ENCODE assay signal across 19 cellular contexts in the genomic region with DNA sequence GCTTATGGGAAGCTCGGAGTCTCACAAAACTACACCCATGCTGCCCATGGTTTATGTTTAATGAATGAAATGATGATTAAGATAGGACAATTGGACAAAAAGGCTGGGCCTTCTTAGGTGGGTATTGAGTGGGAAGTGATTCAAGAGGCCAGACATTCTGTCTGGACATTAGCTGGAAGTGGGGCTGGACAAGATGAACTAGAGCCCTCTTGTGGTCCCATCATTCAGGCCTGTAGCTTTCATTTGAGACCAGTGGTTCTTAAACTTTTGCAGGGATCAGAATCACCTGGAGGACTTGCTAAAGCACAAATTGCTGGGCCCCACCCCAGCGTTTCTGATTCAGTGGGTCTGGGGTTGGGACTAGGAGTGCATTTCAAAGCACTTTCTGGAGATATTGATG.
DNase-seq lines count a peak whose midpoint lies in the region; ATAC-seq, FAIRE-seq and TF ChIP-seq lines count a peak whose summit lies in the region.
"Had no signal": no experiment of that assay in that cellular context is flagged by ENCODE, and none has a peak within 500 bp of the region (broad histone marks: within the 10 kb centered on the region; RNA-seq: fewer than 3 reads in every experiment).

No MANE protein-coding gene starts in this region.

- H3K27me3 ChIP-seq in Loucy (ENCODE audit: insufficient read depth, low read length, poor library complexity, severe bottlenecking) (no peaks in the 10 kb centered on the region), bronchial epithelial cell (ENCODE audit: control insufficient read depth, insufficient read depth, low read length) (no peaks in the 10 kb centered on the region)
- H3K27me3 ChIP-seq: breast epithelium, ovary had no signal

- TF ChIP-seq CTCF in D721Med (IDR thresholded peaks at IDR 0.05; ENCODE audit: insufficient read depth, missing control alignments) (peak; percentile 39), Loucy (conservative IDR thresholded peaks at IDR 0.05; ENCODE audit: low read length) (peak; percentile 32), bronchial epithelial cell (IDR thresholded peaks at IDR 0.05; ENCODE audit: insufficient read depth, low read length, severe bottlenecking) (no peak)

- no peaks in the 10 kb centered on the region for H4K20me1 ChIP-seq in Loucy (ENCODE audit: insufficient read depth, low read length, poor library complexity, severe bottlenecking)

- H3K36me3 ChIP-seq in Loucy (ENCODE audit: insufficient read depth, low read length) (no peaks in the 10 kb centered on the region), bronchial epithelial cell (ENCODE audit: control insufficient read depth, insufficient read depth, low read length) (no peaks in the 10 kb centered on the region)
- H3K36me3 ChIP-seq: breast epithelium, ovary had no signal

- no peak for FAIRE-seq in D721Med (lab: Jason Lieb, UNC)
- FAIRE-seq in bronchial epithelial cell (lab: Jason Lieb, UNC): no peak

- no peaks in the 10 kb centered on the region for H3K9me2 ChIP-seq in Loucy (replicated peaks; ENCODE audit: low read depth, low read length)

- H3K4me2 ChIP-seq in Loucy (ENCODE audit: low read depth, low read length, poor library complexity, severe bottlenecking): no peak overlapping the region
- H3K4me2 ChIP-seq: KMS-11 had no signal

- no peak overlapping the region for H2AFZ ChIP-seq in Loucy (ENCODE audit: low read length)

- H3K9ac ChIP-seq in Loucy (ENCODE audit: low read depth, low read length, poor library complexity, severe bottlenecking): no peak overlapping the region
- H3K9ac ChIP-seq: KMS-11 had no signal

- ATAC-seq in left lobe of liver: peak; percentile 28
- no peak for ATAC-seq in HG02852 (IDR thresholded peaks at IDR 0.05; ENCODE audit: unreplicated experiment)
- ATAC-seq in HG02970 (IDR thresholded peaks at IDR 0.05; ENCODE audit: low FRiP score, unreplicated experiment): no peak
- ATAC-seq: activated CD4-positive, alpha-beta T cell treated with anti-CD3 and anti-CD28 coated beads for 36 hours; T-helper 17 cell had no signal

- H3F3A ChIP-seq in Loucy (ENCODE audit: low read depth): no peaks in the 10 kb centered on the region

- H3K4me3 ChIP-seq in Loucy (ENCODE audit: low read length, poor library complexity, severe bottlenecking) (no peak overlapping the region), bronchial epithelial cell (ENCODE audit: low read depth, low read length) (no peak overlapping the region)
- H3K4me3 ChIP-seq: breast epithelium, ovary had no signal

- H3K9me3 ChIP-seq in Loucy (ENCODE audit: insufficient read depth, low read depth, low read length): peaks cover 11% of the 10 kb centered on the region; the same call in 1 of the 2 replicates

- no peaks in the 10 kb centered on the region for H3K4me1 ChIP-seq in Loucy (ENCODE audit: insufficient read depth, low read length, poor library complexity, severe bottlenecking)
- H3K4me1 ChIP-seq: breast epithelium had no signal

- H3K79me2 ChIP-seq in Loucy (ENCODE audit: insufficient read depth, low read length): no peaks in the 10 kb centered on the region

- DNase-seq in D721Med (ENCODE audit: insufficient read length, low spot score): no peak
- peak; percentile 2 for DNase-seq in bronchial epithelial cell (ENCODE audit: low read depth)
- no peak for DNase-seq in left lobe of liver (ENCODE audit: low spot score)
- no peak for DNase-seq in DMS79 (lab: John Stamatoyannopoulos, UW)
- DNase-seq in mucosa of gallbladder (ENCODE audit: low spot score): no peak
- DNase-seq: activated CD4-positive, alpha-beta T cell treated with anti-CD3 and anti-CD28 coated beads for 36 hours; activated CD8-positive, alpha-beta memory T cell treated with anti-CD3 and anti-CD28 coated beads, Interleukin-2, amount 50 U/mL, for 48 hours; activated naive CD4-positive, alpha-beta T cell treated with anti-CD3 and anti-CD28 coated beads, Interleukin-2, amount 10 ng/mL, durations not matched to agents 7 days and 5 days; CD4-positive, CD25-positive, alpha-beta regulatory T cell; glutamatergic neuron; islet precursor cell; NCI-H1436 treated with DMSO at 0.1 percent for 48 hours; ovary; T-helper 17 cell had no signal
